Comparison of ENCODE assay signal across 26 cellular contexts in genomic region chr20:44547419-44547818, GRCh38.
"Had no signal": no experiment of that assay in that cellular context is flagged by ENCODE, and none has a peak within 500 bp of the region (broad histone marks: within the 10 kb centered on the region; RNA-seq: fewer than 3 reads in every experiment).

No MANE protein-coding gene starts in this region.

- H3K27ac ChIP-seq: body of pancreas, cardiac muscle cell, neutrophil, ovary had no signal

- H3K9me3 ChIP-seq: body of pancreas, neutrophil, ovary, prostate gland, right atrium auricular region, tibial nerve had no signal

- H3K9me3 Mint-ChIP-seq: activated CD4-positive, alpha-beta T cell treated with anti-CD3 and anti-CD28 coated beads, Interleukin-2, amount 10 ng/mL, durations not matched to agents 24 days and 14 days; activated naive CD8-positive, alpha-beta T cell treated with anti-CD3 and anti-CD28 coated beads, Interleukin-2, amount 50 U/mL, for 24 hours; activated T-helper 1 cell treated with anti-CD3 and anti-CD28 coated beads, Interleukin-12 subunit alpha, Interleukin-12 subunit beta, Interleukin-2, Interleukin-4 antibody, amounts not matched to agents 30 ng/mL and 10 ng/mL and 1 ng/mL, durations not matched to agents 14 hours and 24 hours and 36 hours; dendritic cell treated with granulocyte-macrophage colony-stimulating factor and Interleukin-4, amounts not matched to agents 40 ng/mL and 50 ng/mL, for 4 days; naive thymus-derived CD8-positive, alpha-beta T cell; stimulated activated naive CD8-positive, alpha-beta T cell treated with anti-CD3 and anti-CD28 coated beads, Interleukin-15, Interleukin-2, amounts not matched to agents 100 ng/mL and 50 ng/mL, for 24 hours had no signal

- H3K36me3 Mint-ChIP-seq: naive thymus-derived CD8-positive, alpha-beta T cell had no signal

- H3K27me3 Mint-ChIP-seq: activated CD4-positive, alpha-beta T cell treated with anti-CD3 and anti-CD28 coated beads, Interleukin-2, amount 10 ng/mL, durations not matched to agents 24 days and 14 days; activated naive CD8-positive, alpha-beta T cell treated with anti-CD3 and anti-CD28 coated beads, Interleukin-2, amount 50 U/mL, for 24 hours; dendritic cell treated with granulocyte-macrophage colony-stimulating factor and Interleukin-4, amounts not matched to agents 40 ng/mL and 50 ng/mL, for 4 days; naive thymus-derived CD8-positive, alpha-beta T cell; stimulated activated naive CD8-positive, alpha-beta T cell treated with anti-CD3 and anti-CD28 coated beads, Interleukin-15, Interleukin-2, amounts not matched to agents 100 ng/mL and 50 ng/mL, for 24 hours had no signal

- H3K36me3 ChIP-seq: cardiac muscle cell, neutrophil, ovary, prostate gland, right atrium auricular region, tibial nerve had no signal

- DNase-seq: activated CD4-positive, alpha-beta T cell treated with anti-CD3 and anti-CD28 coated beads, Interleukin-2, amount 10 ng/mL, durations not matched to agents 24 days and 14 days; activated CD8-positive, alpha-beta T cell treated with anti-CD3 and anti-CD28 coated beads, Interleukin-2, amount 10 ng/mL, durations not matched to agents 7 days and 5 days; activated gamma-delta T cell; activated naive CD4-positive, alpha-beta T cell treated with anti-CD3 and anti-CD28 coated beads, Interleukin-2, amount 50 U/mL, for 16 hours; activated naive CD8-positive, alpha-beta T cell treated with anti-CD3 and anti-CD28 coated beads, Interleukin-2, amount 50 U/mL, for 24 hours; body of pancreas; effector CD8-positive, alpha-beta T cell; erythroblast; foreskin melanocyte; glutamatergic neuron; hypothalamus; mesendoderm; naive thymus-derived CD8-positive, alpha-beta T cell; ovary; stimulated activated CD4-positive, alpha-beta T cell treated with anti-CD3 and anti-CD28 coated beads, Interleukin-4, amount 100 ng/mL, for 24 hours; SW 1271; T-helper 17 cell had no signal

- H3K4me3 ChIP-seq: body of pancreas, cardiac muscle cell, ovary, prostate gland, right atrium auricular region, tibial nerve had no signal

- ATAC-seq: activated CD4-positive, CD25-positive, alpha-beta regulatory T cell treated with anti-CD3 and anti-CD28 coated beads, Interleukin-2, amount 50 U/mL, for 24 hours; activated CD8-positive, alpha-beta T cell treated with anti-CD3 and anti-CD28 coated beads, Interleukin-2, amount 10 ng/mL, durations not matched to agents 7 days and 5 days; activated naive CD8-positive, alpha-beta T cell treated with anti-CD3 and anti-CD28 coated beads, Interleukin-2, amount 50 U/mL, for 24 hours; body of pancreas; naive thymus-derived CD8-positive, alpha-beta T cell; T-helper 17 cell had no signal

- H3K4me3 Mint-ChIP-seq: activated CD4-positive, alpha-beta T cell treated with anti-CD3 and anti-CD28 coated beads, Interleukin-2, amount 10 ng/mL, durations not matched to agents 24 days and 14 days; activated CD8-positive, alpha-beta T cell treated with anti-CD3 and anti-CD28 coated beads, Interleukin-2, amount 10 ng/mL, durations not matched to agents 7 days and 5 days; activated naive CD8-positive, alpha-beta T cell treated with anti-CD3 and anti-CD28 coated beads, Interleukin-2, amount 50 U/mL, for 24 hours; activated T-helper 1 cell treated with anti-CD3 and anti-CD28 coated beads, Interleukin-12 subunit alpha, Interleukin-12 subunit beta, Interleukin-2, Interleukin-4 antibody, amounts not matched to agents 30 ng/mL and 10 ng/mL and 1 ng/mL, durations not matched to agents 14 hours and 24 hours and 36 hours; dendritic cell treated with granulocyte-macrophage colony-stimulating factor and Interleukin-4, amounts not matched to agents 40 ng/mL and 50 ng/mL, for 4 days; naive thymus-derived CD8-positive, alpha-beta T cell; stimulated activated naive CD8-positive, alpha-beta T cell treated with anti-CD3 and anti-CD28 coated beads, Interleukin-15, Interleukin-2, amounts not matched to agents 100 ng/mL and 50 ng/mL, for 24 hours; T-helper 17 cell had no signal

- H3K27ac Mint-ChIP-seq: activated CD4-positive, alpha-beta T cell treated with anti-CD3 and anti-CD28 coated beads, Interleukin-2, amount 10 ng/mL, durations not matched to agents 24 days and 14 days; activated CD8-positive, alpha-beta T cell treated with anti-CD3 and anti-CD28 coated beads, Interleukin-2, amount 10 ng/mL, durations not matched to agents 7 days and 5 days; activated naive CD8-positive, alpha-beta T cell treated with anti-CD3 and anti-CD28 coated beads, Interleukin-2, amount 50 U/mL, for 24 hours; activated T-helper 1 cell treated with anti-CD3 and anti-CD28 coated beads, Interleukin-12 subunit alpha, Interleukin-12 subunit beta, Interleukin-2, Interleukin-4 antibody, amounts not matched to agents 30 ng/mL and 10 ng/mL and 1 ng/mL, durations not matched to agents 14 hours and 24 hours and 36 hours; dendritic cell treated with granulocyte-macrophage colony-stimulating factor and Interleukin-4, amounts not matched to agents 40 ng/mL and 50 ng/mL, for 4 days; stimulated activated naive CD8-positive, alpha-beta T cell treated with anti-CD3 and anti-CD28 coated beads, Interleukin-15, Interleukin-2, amounts not matched to agents 100 ng/mL and 50 ng/mL, for 24 hours; T-helper 17 cell had no signal

- H3K27me3 ChIP-seq: body of pancreas, cardiac muscle cell, neutrophil, ovary, right atrium auricular region, tibial nerve had no signal
